1 cellular context compared by ENCODE assay signal in genomic region chr1:19333587-19334354, GRCh38.
TF ChIP-seq lines count a peak whose summit lies in the region.

No MANE protein-coding gene starts in this region.

TF ChIP-seq in GM12878, 131 proteins besides CTCF, POLR2A, EP300 and RAD21:
- no peak for TF ChIP-seq SRF (IDR thresholded peaks at IDR 0.05; ENCODE audit: low read depth in 2 of 2, low read length in 2 of 2)
- TF ChIP-seq ZNF274 (IDR thresholded peaks at IDR 0.05; ENCODE audit: insufficient read depth, insufficient read length): no peak
- TF ChIP-seq SREBF1 (IDR thresholded peaks at IDR 0.05; ENCODE audit: low read length): no peak
- TF ChIP-seq CHD4 (IDR thresholded peaks at IDR 0.05): no peak
- no peak for TF ChIP-seq FOXM1 (IDR thresholded peaks at IDR 0.05; ENCODE audit: low read depth, low read length)
- TF ChIP-seq MAX (IDR thresholded peaks at IDR 0.05; ENCODE audit: low read depth, low read length): no peak
- no peak for TF ChIP-seq ZNF622 (IDR thresholded peaks at IDR 0.05)
- TF ChIP-seq BRCA1 (IDR thresholded peaks at IDR 0.05; ENCODE audit: low read depth, low read length): no peak
- no peak for TF ChIP-seq IRF3 (IDR thresholded peaks at IDR 0.05)
- TF ChIP-seq RELA (IDR thresholded peaks at IDR 0.05; ENCODE audit: borderline replicate concordance, partially characterized antibody): no peak
- no peak for TF ChIP-seq JUND (IDR thresholded peaks at IDR 0.05; ENCODE audit: low read depth, low read length)
- no peak for TF ChIP-seq TARDBP (IDR thresholded peaks at IDR 0.05; ENCODE audit: borderline replicate concordance)
- TF ChIP-seq CREB1 (IDR thresholded peaks at IDR 0.05; ENCODE audit: low read depth): no peak
- no peak for TF ChIP-seq CUX1 (IDR thresholded peaks at IDR 0.05; ENCODE audit: insufficient replicate concordance, low read depth, low read length)
- TF ChIP-seq PAX5 (IDR thresholded peaks at IDR 0.05; ENCODE audit: borderline replicate concordance, low read depth, low read length): no peak
